ENCODE assay signal across 1 cellular context in the genomic region with DNA sequence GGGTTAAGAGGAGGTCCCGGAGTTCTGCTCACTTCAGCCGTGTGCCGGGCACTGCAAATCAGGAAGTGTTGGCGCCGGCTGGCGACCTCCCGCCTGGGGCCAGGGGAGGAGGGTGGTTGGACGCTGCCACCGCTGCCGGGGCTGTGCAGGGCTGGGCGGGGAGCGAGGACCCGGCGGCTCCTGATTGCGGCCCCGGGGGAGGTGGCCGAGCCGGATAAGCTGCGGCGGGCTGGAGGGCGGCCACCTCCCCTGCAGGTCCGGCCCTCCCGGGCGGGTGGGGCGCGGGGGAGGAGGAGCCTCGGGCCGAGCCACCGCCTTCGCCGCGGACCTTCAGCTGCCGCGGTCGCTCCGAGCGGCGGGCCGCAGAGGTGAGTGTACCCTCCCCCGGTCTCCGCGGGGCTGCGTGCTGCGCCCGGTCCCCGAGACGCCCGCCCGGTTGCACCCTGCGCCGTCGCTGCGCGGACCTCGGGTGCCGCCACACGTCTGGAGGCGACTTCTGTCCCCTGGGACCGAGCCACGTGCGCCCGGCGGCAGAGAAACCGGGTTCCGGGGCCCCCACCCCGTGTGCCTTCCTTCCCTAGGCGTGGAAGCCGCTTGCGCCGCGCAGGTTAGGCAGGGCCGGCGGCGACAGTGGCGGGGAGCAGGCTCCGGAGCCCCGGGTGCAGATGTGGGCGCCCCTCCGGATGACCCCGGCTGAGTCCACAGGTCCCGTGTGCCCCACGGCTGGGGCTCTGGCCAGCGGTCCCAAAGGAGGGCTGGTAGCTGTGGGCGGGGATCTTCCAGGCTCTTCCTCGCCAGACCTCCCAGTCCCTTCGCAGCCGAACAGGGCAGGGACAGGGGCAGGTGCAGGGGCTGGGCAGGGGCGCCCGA.
TF ChIP-seq lines count a peak whose summit lies in the region.

A gene with protein sequence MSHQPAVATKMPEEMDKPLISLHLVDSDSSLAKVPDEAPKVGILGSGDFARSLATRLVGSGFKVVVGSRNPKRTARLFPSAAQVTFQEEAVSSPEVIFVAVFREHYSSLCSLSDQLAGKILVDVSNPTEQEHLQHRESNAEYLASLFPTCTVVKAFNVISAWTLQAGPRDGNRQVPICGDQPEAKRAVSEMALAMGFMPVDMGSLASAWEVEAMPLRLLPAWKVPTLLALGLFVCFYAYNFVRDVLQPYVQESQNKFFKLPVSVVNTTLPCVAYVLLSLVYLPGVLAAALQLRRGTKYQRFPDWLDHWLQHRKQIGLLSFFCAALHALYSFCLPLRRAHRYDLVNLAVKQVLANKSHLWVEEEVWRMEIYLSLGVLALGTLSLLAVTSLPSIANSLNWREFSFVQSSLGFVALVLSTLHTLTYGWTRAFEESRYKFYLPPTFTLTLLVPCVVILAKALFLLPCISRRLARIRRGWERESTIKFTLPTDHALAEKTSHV (plus strand): TSS at position 314 of the 870 bp plus-strand sequence. CDS start 7,179 bp downstream, outside the sequence.

TF ChIP-seq in WTC11, 78 proteins besides CTCF, POLR2A, EP300 and RAD21 (continued from another document and continues in another):
- TF ChIP-seq, protein P1, sequence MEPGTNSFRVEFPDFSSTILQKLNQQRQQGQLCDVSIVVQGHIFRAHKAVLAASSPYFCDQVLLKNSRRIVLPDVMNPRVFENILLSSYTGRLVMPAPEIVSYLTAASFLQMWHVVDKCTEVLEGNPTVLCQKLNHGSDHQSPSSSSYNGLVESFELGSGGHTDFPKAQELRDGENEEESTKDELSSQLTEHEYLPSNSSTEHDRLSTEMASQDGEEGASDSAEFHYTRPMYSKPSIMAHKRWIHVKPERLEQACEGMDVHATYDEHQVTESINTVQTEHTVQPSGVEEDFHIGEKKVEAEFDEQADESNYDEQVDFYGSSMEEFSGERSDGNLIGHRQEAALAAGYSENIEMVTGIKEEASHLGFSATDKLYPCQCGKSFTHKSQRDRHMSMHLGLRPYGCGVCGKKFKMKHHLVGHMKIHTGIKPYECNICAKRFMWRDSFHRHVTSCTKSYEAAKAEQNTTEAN (CRISPR knock-in tag; IDR thresholded peaks at IDR 0.05): peak; percentile 77; the same call in 1 of the 2 replicates
- TF ChIP-seq IRF2 (CRISPR knock-in tag; IDR thresholded peaks at IDR 0.05; ENCODE audit: borderline replicate concordance, low read depth) (no peak), KAT7 (CRISPR knock-in tag; IDR thresholded peaks at IDR 0.05; ENCODE audit: borderline replicate concordance) (no peak), ZNF423 (CRISPR knock-in tag; IDR thresholded peaks at IDR 0.05) (no peak), ARID4B (CRISPR knock-in tag; IDR thresholded peaks at IDR 0.05; ENCODE audit: borderline replicate concordance) (peak; percentile 31; the same call in 1 of the 2 replicates), JAZF1 (CRISPR knock-in tag; IDR thresholded peaks at IDR 0.05) (no peak), ATF1 (CRISPR knock-in tag; IDR thresholded peaks at IDR 0.05) (no peak), TEAD1 (CRISPR knock-in tag; IDR thresholded peaks at IDR 0.05) (no peak; the same call in 1 of the 2 replicates), ATF6 (CRISPR knock-in tag; IDR thresholded peaks at IDR 0.05) (no peak), FOXK1 (CRISPR knock-in tag; IDR thresholded peaks at IDR 0.05) (no peak), ZNF317 (CRISPR knock-in tag; IDR thresholded peaks at IDR 0.05; ENCODE audit: borderline replicate concordance, low read depth) (0 out of 2 replicates have a peak, but pooled peaks have one; percentile 49), NR1H2 (CRISPR knock-in tag; IDR thresholded peaks at IDR 0.05) (no peak), ZSCAN18 (CRISPR knock-in tag; IDR thresholded peaks at IDR 0.05) (no peak), ATF2 (CRISPR knock-in tag; IDR thresholded peaks at IDR 0.05; ENCODE audit: borderline replicate concordance, low read depth) (no peak), SOX15 (CRISPR knock-in tag; IDR thresholded peaks at IDR 0.05) (no peak), FOXP4 (CRISPR knock-in tag; IDR thresholded peaks at IDR 0.05) (peak; percentile 34; the same call in 1 of the 2 replicates), GRHL2 (CRISPR knock-in tag; IDR thresholded peaks at IDR 0.05; ENCODE audit: insufficient replicate concordance, severe bottlenecking) (no peak), E2F4 (CRISPR knock-in tag; IDR thresholded peaks at IDR 0.05; ENCODE audit: borderline replicate concordance, low read depth) (no peak)
- TF ChIP-seq, protein P2, sequence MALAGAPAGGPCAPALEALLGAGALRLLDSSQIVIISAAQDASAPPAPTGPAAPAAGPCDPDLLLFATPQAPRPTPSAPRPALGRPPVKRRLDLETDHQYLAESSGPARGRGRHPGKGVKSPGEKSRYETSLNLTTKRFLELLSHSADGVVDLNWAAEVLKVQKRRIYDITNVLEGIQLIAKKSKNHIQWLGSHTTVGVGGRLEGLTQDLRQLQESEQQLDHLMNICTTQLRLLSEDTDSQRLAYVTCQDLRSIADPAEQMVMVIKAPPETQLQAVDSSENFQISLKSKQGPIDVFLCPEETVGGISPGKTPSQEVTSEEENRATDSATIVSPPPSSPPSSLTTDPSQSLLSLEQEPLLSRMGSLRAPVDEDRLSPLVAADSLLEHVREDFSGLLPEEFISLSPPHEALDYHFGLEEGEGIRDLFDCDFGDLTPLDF (CRISPR knock-in tag; IDR thresholded peaks at IDR 0.05): no peak
- TF ChIP-seq, protein P3, sequence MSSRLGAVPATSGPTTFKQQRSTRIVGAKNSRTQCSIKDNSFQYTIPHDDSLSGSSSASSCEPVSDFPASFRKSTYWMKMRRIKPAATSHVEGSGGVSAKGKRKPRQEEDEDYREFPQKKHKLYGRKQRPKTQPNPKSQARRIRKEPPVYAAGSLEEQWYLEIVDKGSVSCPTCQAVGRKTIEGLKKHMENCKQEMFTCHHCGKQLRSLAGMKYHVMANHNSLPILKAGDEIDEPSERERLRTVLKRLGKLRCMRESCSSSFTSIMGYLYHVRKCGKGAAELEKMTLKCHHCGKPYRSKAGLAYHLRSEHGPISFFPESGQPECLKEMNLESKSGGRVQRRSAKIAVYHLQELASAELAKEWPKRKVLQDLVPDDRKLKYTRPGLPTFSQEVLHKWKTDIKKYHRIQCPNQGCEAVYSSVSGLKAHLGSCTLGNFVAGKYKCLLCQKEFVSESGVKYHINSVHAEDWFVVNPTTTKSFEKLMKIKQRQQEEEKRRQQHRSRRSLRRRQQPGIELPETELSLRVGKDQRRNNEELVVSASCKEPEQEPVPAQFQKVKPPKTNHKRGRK (CRISPR knock-in tag; IDR thresholded peaks at IDR 0.05; ENCODE audit: borderline replicate concordance): no peak
- TF ChIP-seq, protein P4, sequence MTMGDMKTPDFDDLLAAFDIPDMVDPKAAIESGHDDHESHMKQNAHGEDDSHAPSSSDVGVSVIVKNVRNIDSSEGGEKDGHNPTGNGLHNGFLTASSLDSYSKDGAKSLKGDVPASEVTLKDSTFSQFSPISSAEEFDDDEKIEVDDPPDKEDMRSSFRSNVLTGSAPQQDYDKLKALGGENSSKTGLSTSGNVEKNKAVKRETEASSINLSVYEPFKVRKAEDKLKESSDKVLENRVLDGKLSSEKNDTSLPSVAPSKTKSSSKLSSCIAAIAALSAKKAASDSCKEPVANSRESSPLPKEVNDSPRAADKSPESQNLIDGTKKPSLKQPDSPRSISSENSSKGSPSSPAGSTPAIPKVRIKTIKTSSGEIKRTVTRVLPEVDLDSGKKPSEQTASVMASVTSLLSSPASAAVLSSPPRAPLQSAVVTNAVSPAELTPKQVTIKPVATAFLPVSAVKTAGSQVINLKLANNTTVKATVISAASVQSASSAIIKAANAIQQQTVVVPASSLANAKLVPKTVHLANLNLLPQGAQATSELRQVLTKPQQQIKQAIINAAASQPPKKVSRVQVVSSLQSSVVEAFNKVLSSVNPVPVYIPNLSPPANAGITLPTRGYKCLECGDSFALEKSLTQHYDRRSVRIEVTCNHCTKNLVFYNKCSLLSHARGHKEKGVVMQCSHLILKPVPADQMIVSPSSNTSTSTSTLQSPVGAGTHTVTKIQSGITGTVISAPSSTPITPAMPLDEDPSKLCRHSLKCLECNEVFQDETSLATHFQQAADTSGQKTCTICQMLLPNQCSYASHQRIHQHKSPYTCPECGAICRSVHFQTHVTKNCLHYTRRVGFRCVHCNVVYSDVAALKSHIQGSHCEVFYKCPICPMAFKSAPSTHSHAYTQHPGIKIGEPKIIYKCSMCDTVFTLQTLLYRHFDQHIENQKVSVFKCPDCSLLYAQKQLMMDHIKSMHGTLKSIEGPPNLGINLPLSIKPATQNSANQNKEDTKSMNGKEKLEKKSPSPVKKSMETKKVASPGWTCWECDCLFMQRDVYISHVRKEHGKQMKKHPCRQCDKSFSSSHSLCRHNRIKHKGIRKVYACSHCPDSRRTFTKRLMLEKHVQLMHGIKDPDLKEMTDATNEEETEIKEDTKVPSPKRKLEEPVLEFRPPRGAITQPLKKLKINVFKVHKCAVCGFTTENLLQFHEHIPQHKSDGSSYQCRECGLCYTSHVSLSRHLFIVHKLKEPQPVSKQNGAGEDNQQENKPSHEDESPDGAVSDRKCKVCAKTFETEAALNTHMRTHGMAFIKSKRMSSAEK (CRISPR knock-in tag; IDR thresholded peaks at IDR 0.05; ENCODE audit: borderline replicate concordance): no peak
